In the genomic region with DNA sequence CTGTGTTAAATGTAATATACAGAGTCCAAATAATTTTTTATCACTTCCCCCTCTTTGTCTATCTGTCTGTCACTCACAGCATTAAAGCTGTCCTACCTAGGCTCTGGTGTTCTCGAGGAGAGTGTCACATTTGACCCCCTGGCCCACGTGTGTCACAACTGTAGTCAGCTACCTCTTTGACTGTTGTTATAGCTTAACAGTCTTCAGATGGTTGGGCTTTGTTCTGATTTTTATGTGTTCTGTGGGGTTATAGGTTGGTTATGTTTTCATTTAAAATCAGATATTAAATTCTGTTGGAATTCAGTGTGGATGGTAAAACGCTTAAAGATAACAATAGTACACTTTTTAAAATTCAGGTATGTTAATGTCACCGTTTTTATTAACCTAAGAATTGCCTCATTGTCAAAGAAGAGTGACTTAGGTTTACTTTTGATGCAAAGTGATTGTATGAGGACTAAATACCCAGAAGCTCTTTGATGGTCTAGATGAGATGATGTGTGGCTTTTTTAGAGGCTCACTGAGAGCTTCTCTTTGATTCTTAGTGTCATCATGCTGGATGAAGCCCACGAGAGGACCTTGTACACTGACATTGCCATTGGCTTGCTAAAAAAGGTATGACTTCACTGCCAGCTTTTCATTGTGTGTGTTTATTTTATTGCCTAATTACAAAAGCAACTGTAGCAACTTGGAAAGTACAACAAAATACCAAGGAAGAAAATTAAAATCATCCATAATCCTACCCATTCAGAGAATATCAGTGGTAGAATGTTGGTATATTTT, we compare ENCODE assay signal across 16 cellular contexts.
"Had no signal": no experiment of that assay in that cellular context is flagged by ENCODE, and none has a peak within 500 bp of the region (broad histone marks: within the 10 kb centered on the region; RNA-seq: fewer than 3 reads in every experiment).

No MANE protein-coding gene starts in this region.

- H3K9me3 Mint-ChIP-seq: naive thymus-derived CD4-positive, alpha-beta T cell; nephron progenitor cell had no signal

- H3K27me3 ChIP-seq: dorsolateral prefrontal cortex, heart left ventricle, neutrophil had no signal

- H3K4me1 Mint-ChIP-seq: nephron progenitor cell had no signal

- H3K9me3 ChIP-seq: heart left ventricle, neutrophil had no signal

- H3K27ac Mint-ChIP-seq: naive thymus-derived CD4-positive, alpha-beta T cell; nephron progenitor cell had no signal

- H3K27ac ChIP-seq: dorsolateral prefrontal cortex, heart left ventricle, neutrophil had no signal

- H3K4me3 ChIP-seq: dorsolateral prefrontal cortex, heart left ventricle had no signal

- DNase-seq: cortex of kidney; dorsolateral prefrontal cortex; effector CD8-positive, alpha-beta T cell; foreskin melanocyte; heart left ventricle; hippocampal formation; left colon; mesendoderm; naive thymus-derived CD4-positive, alpha-beta T cell; nephron progenitor cell; posterior cingulate gyrus; small intestine; stimulated activated CD4-positive, alpha-beta T cell treated with anti-CD3 and anti-CD28 coated beads, Interleukin-12 subunit alpha, Interleukin-12 subunit beta, amount 100 ng/mL, for 4 hours; stimulated activated naive CD4-positive, alpha-beta T cell treated with Interleukin-2 at 50 U/mL for 16 hours; trophoblast cell had no signal

- H3K27me3 Mint-ChIP-seq: naive thymus-derived CD4-positive, alpha-beta T cell had no signal

- H3K4me3 Mint-ChIP-seq: naive thymus-derived CD4-positive, alpha-beta T cell; nephron progenitor cell had no signal

- ATAC-seq: heart left ventricle; left colon; naive thymus-derived CD4-positive, alpha-beta T cell had no signal
